18 cellular contexts compared by ENCODE assay signal in the genomic region with DNA sequence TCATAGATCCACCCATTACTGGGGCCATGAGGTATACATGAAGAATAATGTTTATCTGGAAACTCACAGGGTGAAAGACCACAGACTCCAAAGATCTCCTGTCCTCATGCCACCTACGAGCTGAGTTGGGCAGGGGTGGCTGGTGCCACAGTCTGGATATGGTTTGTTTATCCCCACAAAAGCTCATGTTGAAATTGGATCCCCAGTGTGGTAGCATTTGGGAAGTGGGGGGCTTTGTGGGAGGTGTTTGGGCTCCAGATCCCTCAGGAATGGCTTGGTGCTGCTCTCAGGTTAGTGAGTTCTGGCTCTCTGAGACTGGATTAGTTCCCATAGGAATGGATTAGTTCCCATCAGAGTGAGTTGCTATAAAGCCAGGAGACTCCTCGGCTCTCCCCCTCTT.
A peak's percentile ranks its signal among the peaks of the same experiment; 100 is the strongest.
DNase-seq lines count a peak whose midpoint lies in the region; ATAC-seq and TF ChIP-seq lines count a peak whose summit lies in the region.
"Had no signal": no experiment of that assay in that cellular context is flagged by ENCODE, and none has a peak within 500 bp of the region (broad histone marks: within the 10 kb centered on the region; RNA-seq: fewer than 3 reads in every experiment).

No MANE protein-coding gene starts in this region.

- WGBS in endodermal cell (ENCODE audit: insufficient coverage in 1 of 2, insufficient read length in 1 of 2), 2 experiments, result 50% methylated on average over 2 of the region's 2 CpGs
- 43% methylated on average over 2 of the region's 2 CpGs for WGBS in mesenchymal stem cell

- H3K27me3 ChIP-seq in endodermal cell (ENCODE audit: control insufficient read depth, insufficient read depth, low read length, poor library complexity, severe bottlenecking) (no peaks in the 10 kb centered on the region), mesenchymal stem cell (ENCODE audit: control insufficient read depth in 1 of 2, insufficient read depth in 1 of 2, low read length in 2 of 2) (no peaks in the 10 kb centered on the region)
- H3K27me3 ChIP-seq: BLaER1 had no signal

- no peak overlapping the region for H4K8ac ChIP-seq in mesenchymal stem cell (ENCODE audit: low read length)

- TF ChIP-seq CTCF in endodermal cell (conservative IDR thresholded peaks at IDR 0.05) (no peak), endothelial cell (IDR thresholded peaks at IDR 0.05; ENCODE audit: unreplicated experiment) (no peak)

- H2BK120ac ChIP-seq in mesenchymal stem cell (ENCODE audit: low read depth, low read length), result no peak overlapping the region

- H2AK5ac ChIP-seq in mesenchymal stem cell (ENCODE audit: low read length, severe bottlenecking), result peak overlapping the region; percentile 70

- H3K9me3 Mint-ChIP-seq in endodermal cell (peaks cover 13% of the 10 kb centered on the region), endothelial cell (ENCODE audit: unreplicated experiment) (no peaks in the 10 kb centered on the region)

- H3K27ac Mint-ChIP-seq in endodermal cell (no peak overlapping the region), endothelial cell (ENCODE audit: unreplicated experiment) (no peak overlapping the region)
- H3K27ac Mint-ChIP-seq: CD4-positive, CD25-positive, alpha-beta regulatory T cell; CD8-positive, alpha-beta memory T cell had no signal

- in situ Hi-C loops in Caki2 (cut with HindIII; ENCODE audit: low pct_unique_long_range_greater_than_20kb, low sequenced_read_pairs), result no loop called here

- no peaks in the 10 kb centered on the region for H3K79me1 ChIP-seq in mesenchymal stem cell (replicated peaks; ENCODE audit: low read length, poor library complexity, severe bottlenecking)

- peaks cover 2% of the 10 kb centered on the region for H3K27me3 Mint-ChIP-seq in endodermal cell (ENCODE audit: insufficient read depth)
- peaks cover 2% of the 10 kb centered on the region for H3K27me3 Mint-ChIP-seq in endothelial cell (ENCODE audit: unreplicated experiment)
- H3K27me3 Mint-ChIP-seq: CD4-positive, CD25-positive, alpha-beta regulatory T cell; CD8-positive, alpha-beta memory T cell had no signal

- no peak overlapping the region for H2BK12ac ChIP-seq in mesenchymal stem cell (ENCODE audit: low read length in 2 of 2)

- H3K4me3 ChIP-seq in endodermal cell (ENCODE audit: low read length) (no peak overlapping the region), mesenchymal stem cell (ENCODE audit: insufficient read depth in 1 of 2, low read depth in 1 of 2, low read length in 2 of 2) (no peak overlapping the region)
- H3K4me3 ChIP-seq: BLaER1 had no signal

- no peak overlapping the region for H3K18ac ChIP-seq in mesenchymal stem cell (ENCODE audit: low read depth in 1 of 2, low read length in 2 of 2)

- H3K9ac ChIP-seq in endodermal cell (ENCODE audit: extremely low read depth, low read length, poor library complexity, severe bottlenecking), result no peak overlapping the region
- no peak overlapping the region for H3K9ac ChIP-seq in mesenchymal stem cell (ENCODE audit: low read length)
- H3K9ac ChIP-seq: BLaER1 had no signal

- no peaks in the 10 kb centered on the region for H3K36me3 Mint-ChIP-seq in endodermal cell (ENCODE audit: low read depth)
- no peaks in the 10 kb centered on the region for H3K36me3 Mint-ChIP-seq in endothelial cell (ENCODE audit: low read depth, unreplicated experiment)
- H3K36me3 Mint-ChIP-seq: CD4-positive, CD25-positive, alpha-beta regulatory T cell; CD8-positive, alpha-beta memory T cell had no signal

- ATAC-seq in GM18519 (IDR thresholded peaks at IDR 0.05; ENCODE audit: low FRiP score, unreplicated experiment) (no peak), HG02571 (IDR thresholded peaks at IDR 0.05; ENCODE audit: unreplicated experiment) (no peak)

- H2BK15ac ChIP-seq in mesenchymal stem cell (ENCODE audit: low read depth, poor library complexity, severe bottlenecking), result no peak overlapping the region

- H3K23ac ChIP-seq in mesenchymal stem cell (ENCODE audit: low read length in 2 of 2), result no peak overlapping the region

- no peak overlapping the region for H2AFZ ChIP-seq in mesenchymal stem cell (ENCODE audit: low read depth, low read length)

- peaks cover 4% of the 10 kb centered on the region for H3K4me1 Mint-ChIP-seq in endodermal cell
- H3K4me1 Mint-ChIP-seq in endothelial cell (ENCODE audit: unreplicated experiment), result no peaks in the 10 kb centered on the region
- H3K4me1 Mint-ChIP-seq: CD4-positive, CD25-positive, alpha-beta regulatory T cell; CD8-positive, alpha-beta memory T cell had no signal

- H4K91ac ChIP-seq in mesenchymal stem cell (ENCODE audit: low read length), result no peak overlapping the region

- no peak overlapping the region for H3K14ac ChIP-seq in mesenchymal stem cell (ENCODE audit: low read length in 2 of 2)

- no peaks in the 10 kb centered on the region for H3K4me1 ChIP-seq in endodermal cell (ENCODE audit: control insufficient read depth, insufficient read depth, low read length)
- peaks cover 5% of the 10 kb centered on the region for H3K4me1 ChIP-seq in mesenchymal stem cell (ENCODE audit: control insufficient read depth, insufficient read depth, low read depth, low read length)
- H3K4me1 ChIP-seq: BLaER1 had no signal

- H2BK5ac ChIP-seq in mesenchymal stem cell (ENCODE audit: low read depth, low read length, poor library complexity, severe bottlenecking), result no peak overlapping the region

- H3K27ac ChIP-seq in endodermal cell (ENCODE audit: low read depth, low read length) (no peak overlapping the region), mesenchymal stem cell (ENCODE audit: low read length, poor library complexity, severe bottlenecking) (peak overlapping the region; percentile 19)
- H3K27ac ChIP-seq: BLaER1, C4-2B had no signal

- no peak overlapping the region for H3K4me2 ChIP-seq in mesenchymal stem cell (ENCODE audit: low read length, poor library complexity, severe bottlenecking)
- H3K4me2 ChIP-seq: BLaER1 had no signal

- H3K36me3 ChIP-seq in endodermal cell (ENCODE audit: control insufficient read depth, insufficient read depth, low read length), result no peaks in the 10 kb centered on the region
- H3K36me3 ChIP-seq in mesenchymal stem cell (ENCODE audit: control insufficient read depth in 1 of 2, insufficient read depth in 2 of 2, low read depth in 1 of 2, low read length in 2 of 2), result no peaks in the 10 kb centered on the region
- H3K36me3 ChIP-seq: BLaER1 had no signal

- peak; percentile 12 for DNase-seq in Caki2 (ENCODE audit: low read depth)
- peak; percentile 16 for DNase-seq in HK-2 (ENCODE audit: unreplicated experiment)
- peak; percentile 35 for DNase-seq in endodermal cell
- no peak for DNase-seq in mesenchymal stem cell
- DNase-seq in NK-92 treated with Interleukin-12 subunit alpha and Interleukin-12 subunit beta, amount 100 ng/mL, for 24 hours (lab: John Stamatoyannopoulos, UW), result no peak
- DNase-seq in endothelial cell (ENCODE audit: low spot score), result no peak
- DNase-seq: 8988T; Calu3; CD4-positive, CD25-positive, alpha-beta regulatory T cell; CD8-positive, alpha-beta memory T cell; DMS53; GOT3; H7; HCEC 1CT had no signal

- H3K9me3 ChIP-seq in endodermal cell (ENCODE audit: control insufficient read depth, low read length) (peaks cover 11% of the 10 kb centered on the region), mesenchymal stem cell (ENCODE audit: control insufficient read depth, low read length) (peaks cover 4% of the 10 kb centered on the region)
- H3K9me3 ChIP-seq: BLaER1 had no signal

- H3K4ac ChIP-seq in mesenchymal stem cell (ENCODE audit: low read depth in 1 of 2, low read length in 2 of 2), result no peak overlapping the region

- H3K4me3 Mint-ChIP-seq in endodermal cell (no peak overlapping the region), endothelial cell (ENCODE audit: unreplicated experiment) (no peak overlapping the region)
- H3K4me3 Mint-ChIP-seq: CD4-positive, CD25-positive, alpha-beta regulatory T cell; CD8-positive, alpha-beta memory T cell had no signal

Comparison
In these comparisons a context has a peak if more than half of its experiments do, and no peak if none do; other contexts are left out.
1. DNase-seq: peak in Caki2 (single experiment), HK-2 (single experiment) and endodermal cell (single experiment); none in mesenchymal stem cell (single experiment), NK-92 treated with Interleukin-12 subunit alpha and Interleukin-12 subunit beta, amount 100 ng/mL, for 24 hours (single experiment) and endothelial cell (single experiment).